In the genomic region with DNA sequence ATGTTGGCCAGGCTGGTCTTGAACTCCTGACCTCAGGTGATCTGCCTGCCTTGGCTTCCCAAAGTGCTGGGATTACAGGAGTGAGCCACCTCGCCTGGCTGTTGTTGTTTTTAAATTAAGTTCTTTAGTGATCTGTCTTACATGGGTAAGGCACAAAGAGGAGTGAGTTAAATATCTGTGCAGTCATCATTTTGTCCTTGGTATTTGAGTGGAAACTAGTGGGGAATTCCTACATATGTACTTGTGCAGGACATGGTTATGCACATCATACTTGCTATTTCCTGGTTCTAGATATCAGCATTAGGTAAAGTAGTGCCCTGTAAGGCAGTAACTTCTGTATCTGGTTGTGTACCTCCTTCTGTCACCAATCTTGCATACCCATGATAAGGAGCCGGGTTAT, we compare ENCODE assay signal across 2 cellular contexts.
TF ChIP-seq lines count a peak whose summit lies in the region.

No MANE protein-coding gene starts in this region.

TF ChIP-seq in SK-N-SH, 30 proteins besides CTCF, POLR2A, EP300 and RAD21:
- TF ChIP-seq, protein P1, sequence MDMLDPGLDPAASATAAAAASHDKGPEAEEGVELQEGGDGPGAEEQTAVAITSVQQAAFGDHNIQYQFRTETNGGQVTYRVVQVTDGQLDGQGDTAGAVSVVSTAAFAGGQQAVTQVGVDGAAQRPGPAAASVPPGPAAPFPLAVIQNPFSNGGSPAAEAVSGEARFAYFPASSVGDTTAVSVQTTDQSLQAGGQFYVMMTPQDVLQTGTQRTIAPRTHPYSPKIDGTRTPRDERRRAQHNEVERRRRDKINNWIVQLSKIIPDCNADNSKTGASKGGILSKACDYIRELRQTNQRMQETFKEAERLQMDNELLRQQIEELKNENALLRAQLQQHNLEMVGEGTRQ (IDR thresholded peaks at IDR 0.05; ENCODE audit: borderline replicate concordance, low read depth, low read length), result no peak
- TF ChIP-seq, protein P2, sequence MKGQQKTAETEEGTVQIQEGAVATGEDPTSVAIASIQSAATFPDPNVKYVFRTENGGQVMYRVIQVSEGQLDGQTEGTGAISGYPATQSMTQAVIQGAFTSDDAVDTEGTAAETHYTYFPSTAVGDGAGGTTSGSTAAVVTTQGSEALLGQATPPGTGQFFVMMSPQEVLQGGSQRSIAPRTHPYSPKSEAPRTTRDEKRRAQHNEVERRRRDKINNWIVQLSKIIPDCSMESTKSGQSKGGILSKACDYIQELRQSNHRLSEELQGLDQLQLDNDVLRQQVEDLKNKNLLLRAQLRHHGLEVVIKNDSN (IDR thresholded peaks at IDR 0.05; ENCODE audit: borderline replicate concordance, low read depth), result no peak
- TF ChIP-seq, protein P3, sequence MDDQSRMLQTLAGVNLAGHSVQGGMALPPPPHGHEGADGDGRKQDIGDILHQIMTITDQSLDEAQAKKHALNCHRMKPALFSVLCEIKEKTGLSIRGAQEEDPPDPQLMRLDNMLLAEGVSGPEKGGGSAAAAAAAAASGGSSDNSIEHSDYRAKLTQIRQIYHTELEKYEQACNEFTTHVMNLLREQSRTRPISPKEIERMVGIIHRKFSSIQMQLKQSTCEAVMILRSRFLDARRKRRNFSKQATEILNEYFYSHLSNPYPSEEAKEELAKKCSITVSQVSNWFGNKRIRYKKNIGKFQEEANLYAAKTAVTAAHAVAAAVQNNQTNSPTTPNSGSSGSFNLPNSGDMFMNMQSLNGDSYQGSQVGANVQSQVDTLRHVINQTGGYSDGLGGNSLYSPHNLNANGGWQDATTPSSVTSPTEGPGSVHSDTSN (IDR thresholded peaks at IDR 0.05), result no peak
- no peak for TF ChIP-seq MXI1 (IDR thresholded peaks at IDR 0.05; ENCODE audit: low read depth, low read length)
- TF ChIP-seq GABPA (IDR thresholded peaks at IDR 0.05; ENCODE audit: low read depth), result no peak
- no peak for TF ChIP-seq RCOR1 (IDR thresholded peaks at IDR 0.05; ENCODE audit: low read length)
- TF ChIP-seq, protein P4, sequence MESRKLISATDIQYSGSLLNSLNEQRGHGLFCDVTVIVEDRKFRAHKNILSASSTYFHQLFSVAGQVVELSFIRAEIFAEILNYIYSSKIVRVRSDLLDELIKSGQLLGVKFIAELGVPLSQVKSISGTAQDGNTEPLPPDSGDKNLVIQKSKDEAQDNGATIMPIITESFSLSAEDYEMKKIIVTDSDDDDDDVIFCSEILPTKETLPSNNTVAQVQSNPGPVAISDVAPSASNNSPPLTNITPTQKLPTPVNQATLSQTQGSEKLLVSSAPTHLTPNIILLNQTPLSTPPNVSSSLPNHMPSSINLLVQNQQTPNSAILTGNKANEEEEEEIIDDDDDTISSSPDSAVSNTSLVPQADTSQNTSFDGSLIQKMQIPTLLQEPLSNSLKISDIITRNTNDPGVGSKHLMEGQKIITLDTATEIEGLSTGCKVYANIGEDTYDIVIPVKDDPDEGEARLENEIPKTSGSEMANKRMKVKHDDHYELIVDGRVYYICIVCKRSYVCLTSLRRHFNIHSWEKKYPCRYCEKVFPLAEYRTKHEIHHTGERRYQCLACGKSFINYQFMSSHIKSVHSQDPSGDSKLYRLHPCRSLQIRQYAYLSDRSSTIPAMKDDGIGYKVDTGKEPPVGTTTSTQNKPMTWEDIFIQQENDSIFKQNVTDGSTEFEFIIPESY (IDR thresholded peaks at IDR 0.05; ENCODE audit: borderline replicate concordance, low read depth), result no peak
- TF ChIP-seq RXRA (IDR thresholded peaks at IDR 0.05; ENCODE audit: borderline replicate concordance, low read depth), result no peak
- TF ChIP-seq EZH2phosphoT487 (IDR thresholded peaks at IDR 0.05; ENCODE audit: borderline replicate concordance, low read depth), result no peak
- TF ChIP-seq, protein P5, sequence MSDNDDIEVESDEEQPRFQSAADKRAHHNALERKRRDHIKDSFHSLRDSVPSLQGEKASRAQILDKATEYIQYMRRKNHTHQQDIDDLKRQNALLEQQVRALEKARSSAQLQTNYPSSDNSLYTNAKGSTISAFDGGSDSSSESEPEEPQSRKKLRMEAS (IDR thresholded peaks at IDR 0.05; ENCODE audit: low read depth), result no peak
- no peak for TF ChIP-seq RFX5 (IDR thresholded peaks at IDR 0.05; ENCODE audit: low read length)
- no peak for TF ChIP-seq NRF1 (IDR thresholded peaks at IDR 0.05; ENCODE audit: low read depth, low read length)

TF ChIP-seq in SK-N-SH treated with all-trans-retinoic acid at 6 μM for 48 hours, 23 proteins besides CTCF, POLR2A, EP300 and RAD21 (continued from another document):
- TF ChIP-seq, protein P6, sequence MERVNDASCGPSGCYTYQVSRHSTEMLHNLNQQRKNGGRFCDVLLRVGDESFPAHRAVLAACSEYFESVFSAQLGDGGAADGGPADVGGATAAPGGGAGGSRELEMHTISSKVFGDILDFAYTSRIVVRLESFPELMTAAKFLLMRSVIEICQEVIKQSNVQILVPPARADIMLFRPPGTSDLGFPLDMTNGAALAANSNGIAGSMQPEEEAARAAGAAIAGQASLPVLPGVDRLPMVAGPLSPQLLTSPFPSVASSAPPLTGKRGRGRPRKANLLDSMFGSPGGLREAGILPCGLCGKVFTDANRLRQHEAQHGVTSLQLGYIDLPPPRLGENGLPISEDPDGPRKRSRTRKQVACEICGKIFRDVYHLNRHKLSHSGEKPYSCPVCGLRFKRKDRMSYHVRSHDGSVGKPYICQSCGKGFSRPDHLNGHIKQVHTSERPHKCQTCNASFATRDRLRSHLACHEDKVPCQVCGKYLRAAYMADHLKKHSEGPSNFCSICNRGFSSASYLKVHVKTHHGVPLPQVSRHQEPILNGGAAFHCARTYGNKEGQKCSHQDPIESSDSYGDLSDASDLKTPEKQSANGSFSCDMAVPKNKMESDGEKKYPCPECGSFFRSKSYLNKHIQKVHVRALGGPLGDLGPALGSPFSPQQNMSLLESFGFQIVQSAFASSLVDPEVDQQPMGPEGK (CRISPR knock-in tag; IDR thresholded peaks at IDR 0.05; ENCODE audit: borderline replicate concordance), result no peak
- no peak for TF ChIP-seq GLIS3 (CRISPR knock-in tag; IDR thresholded peaks at IDR 0.05)
- no peak for TF ChIP-seq BACH2 (CRISPR knock-in tag; IDR thresholded peaks at IDR 0.05; ENCODE audit: borderline replicate concordance)
- no peak for TF ChIP-seq RARB (CRISPR knock-in tag; IDR thresholded peaks at IDR 0.05)
- TF ChIP-seq OSR1 (CRISPR knock-in tag; IDR thresholded peaks at IDR 0.05), result no peak
- no peak for TF ChIP-seq ZNF70 (CRISPR knock-in tag; IDR thresholded peaks at IDR 0.05)
- no peak for TF ChIP-seq ZFP30 (CRISPR knock-in tag; IDR thresholded peaks at IDR 0.05)
- TF ChIP-seq, protein P7, sequence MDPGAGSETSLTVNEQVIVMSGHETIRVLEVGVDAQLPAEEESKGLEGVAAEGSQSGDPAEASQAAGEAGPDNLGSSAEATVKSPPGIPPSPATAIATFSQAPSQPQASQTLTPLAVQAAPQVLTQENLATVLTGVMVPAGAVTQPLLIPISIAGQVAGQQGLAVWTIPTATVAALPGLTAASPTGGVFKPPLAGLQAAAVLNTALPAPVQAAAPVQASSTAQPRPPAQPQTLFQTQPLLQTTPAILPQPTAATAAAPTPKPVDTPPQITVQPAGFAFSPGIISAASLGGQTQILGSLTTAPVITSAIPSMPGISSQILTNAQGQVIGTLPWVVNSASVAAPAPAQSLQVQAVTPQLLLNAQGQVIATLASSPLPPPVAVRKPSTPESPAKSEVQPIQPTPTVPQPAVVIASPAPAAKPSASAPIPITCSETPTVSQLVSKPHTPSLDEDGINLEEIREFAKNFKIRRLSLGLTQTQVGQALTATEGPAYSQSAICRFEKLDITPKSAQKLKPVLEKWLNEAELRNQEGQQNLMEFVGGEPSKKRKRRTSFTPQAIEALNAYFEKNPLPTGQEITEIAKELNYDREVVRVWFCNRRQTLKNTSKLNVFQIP (CRISPR knock-in tag; IDR thresholded peaks at IDR 0.05; ENCODE audit: borderline replicate concordance, low read depth), result no peak
